ENCODE assay signal across 1 cellular context in genomic region chr16:15539197-15539596, GRCh38.
A peak's percentile ranks its signal among the peaks of the same experiment; 100 is the strongest.
TF ChIP-seq lines count a peak whose summit lies in the region.

No MANE protein-coding gene starts in this region.

TF ChIP-seq in HepG2, 621 proteins besides CTCF, POLR2A, EP300 and RAD21 (continued from another document and continues in another):
- TF ChIP-seq ZNF687 (CRISPR knock-in tag; IDR thresholded peaks at IDR 0.05) (peak; percentile 33; the same call in 1 of the 2 replicates), ZNF646 (CRISPR knock-in tag; IDR thresholded peaks at IDR 0.05) (no peak), GABPA (IDR thresholded peaks at IDR 0.05; ENCODE audit: low read depth, low read length) (no peak), GABPA (CRISPR knock-in tag; IDR thresholded peaks at IDR 0.05; ENCODE audit: low read depth) (no peak), NFIC (IDR thresholded peaks at IDR 0.05; ENCODE audit: low read length) (no peak), ZFP41 (CRISPR knock-in tag; IDR thresholded peaks at IDR 0.05; ENCODE audit: borderline replicate concordance) (no peak), ZNF598 (CRISPR knock-in tag; IDR thresholded peaks at IDR 0.05; ENCODE audit: borderline replicate concordance) (no peak), HOMEZ (CRISPR knock-in tag; IDR thresholded peaks at IDR 0.05; ENCODE audit: low read depth) (0 out of 2 replicates have a peak, but pooled peaks have one; percentile 18), HOXA9 (CRISPR knock-in tag; IDR thresholded peaks at IDR 0.05; ENCODE audit: borderline replicate concordance) (no peak), RERE (CRISPR knock-in tag; IDR thresholded peaks at IDR 0.05; ENCODE audit: low read depth) (no peak), ZIK1 (CRISPR knock-in tag; IDR thresholded peaks at IDR 0.05; ENCODE audit: borderline replicate concordance, low read depth) (no peak), HOXA7 (CRISPR knock-in tag; IDR thresholded peaks at IDR 0.05) (no peak), KLF6 (CRISPR knock-in tag; IDR thresholded peaks at IDR 0.05) (no peak), CBX5 (CRISPR knock-in tag; IDR thresholded peaks at IDR 0.05; ENCODE audit: borderline replicate concordance) (no peak), ZNF580 (CRISPR knock-in tag; IDR thresholded peaks at IDR 0.05; ENCODE audit: borderline replicate concordance, low read depth) (no peak), ZGPAT (CRISPR knock-in tag; IDR thresholded peaks at IDR 0.05) (no peak), ZSCAN9 (CRISPR knock-in tag; IDR thresholded peaks at IDR 0.05; ENCODE audit: borderline replicate concordance) (no peak), ISX (CRISPR knock-in tag; conservative IDR thresholded peaks at IDR 0.05) (no peak), SRSF9 (IDR thresholded peaks at IDR 0.05; ENCODE audit: borderline replicate concordance, insufficient read depth, low read depth, low read length, poor library complexity, severe bottlenecking) (no peak), TGIF2 (CRISPR knock-in tag; IDR thresholded peaks at IDR 0.05) (0 out of 2 replicates have a peak, but pooled peaks have one; percentile 22), ZNF292 (CRISPR knock-in tag; IDR thresholded peaks at IDR 0.05; ENCODE audit: borderline replicate concordance, low read depth) (no peak), ZBTB38 (CRISPR knock-in tag; IDR thresholded peaks at IDR 0.05) (peak; percentile 82), HIVEP1 (CRISPR knock-in tag; IDR thresholded peaks at IDR 0.05) (no peak), FUBP1 (CRISPR knock-in tag; IDR thresholded peaks at IDR 0.05; ENCODE audit: borderline replicate concordance) (no peak), GATA4 (IDR thresholded peaks at IDR 0.05; ENCODE audit: borderline replicate concordance, low read depth) (no peak), HIC2 (CRISPR knock-in tag; IDR thresholded peaks at IDR 0.05; ENCODE audit: low read depth) (no peak), ZNF441 (CRISPR knock-in tag; IDR thresholded peaks at IDR 0.05; ENCODE audit: borderline replicate concordance) (no peak)
